ENCODE assay signal across 22 cellular contexts in the genomic region with DNA sequence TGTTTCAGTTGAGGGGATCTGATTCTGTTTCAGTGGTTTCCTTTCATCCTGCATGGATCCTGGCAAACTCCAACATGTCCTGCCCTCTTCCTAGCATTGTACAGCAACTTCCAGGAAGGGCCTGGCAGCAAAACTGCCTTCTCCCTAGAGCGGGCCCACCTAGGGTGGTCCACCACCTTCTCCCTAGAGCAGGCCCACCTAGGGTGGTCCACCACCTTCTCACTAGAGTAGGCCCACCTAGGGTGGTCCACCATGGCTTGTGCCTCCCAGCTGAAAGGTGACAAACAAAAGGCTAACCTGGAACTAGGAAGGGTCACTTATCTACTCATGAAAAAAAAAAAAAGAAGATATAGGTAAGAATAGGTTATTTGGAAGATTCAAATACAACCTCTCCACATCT.
DNase-seq lines count a peak whose midpoint lies in the region; ATAC-seq and TF ChIP-seq lines count a peak whose summit lies in the region.
"Had no signal": no experiment of that assay in that cellular context is flagged by ENCODE, and none has a peak within 500 bp of the region (broad histone marks: within the 10 kb centered on the region; RNA-seq: fewer than 3 reads in every experiment).

No MANE protein-coding gene starts in this region.

- TF ChIP-seq POLR2A in sigmoid colon (IDR thresholded peaks at IDR 0.05): no peak
- no peak for TF ChIP-seq POLR2A in uterus (IDR thresholded peaks at IDR 0.05)

- no peak overlapping the region for H3K27ac ChIP-seq in right atrium auricular region
- H3K27ac ChIP-seq in mesendoderm (ENCODE audit: low read depth, low read length): no peak overlapping the region
- H3K27ac ChIP-seq in trophoblast cell (ENCODE audit: low read depth, low read length): no peak overlapping the region
- no peak overlapping the region for H3K27ac ChIP-seq in sigmoid colon
- no peak overlapping the region for H3K27ac ChIP-seq in uterus
- H3K27ac ChIP-seq: 22Rv1, A549, BLaER1 had no signal

- intact Hi-C loops in Right ventricle myocardium superior (cut with DNase I) (no loop called here), sigmoid colon (cut with DNase I) (no loop called here), uterus (cut with DNase I; ENCODE audit: low total_unique reads) (no loop called here)

- H3K4me3 ChIP-seq in right atrium auricular region: no peak overlapping the region
- H3K4me3 ChIP-seq in mesendoderm (ENCODE audit: low read length): no peak overlapping the region
- H3K4me3 ChIP-seq in trophoblast cell (ENCODE audit: low read depth, low read length): no peak overlapping the region
- no peak overlapping the region for H3K4me3 ChIP-seq in sigmoid colon
- no peak overlapping the region for H3K4me3 ChIP-seq in uterus
- H3K4me3 ChIP-seq: A549, BLaER1, GM12878 had no signal

- H4K12ac ChIP-seq in trophoblast cell (ENCODE audit: low read depth, low read length): no peak overlapping the region

- H2BK120ac ChIP-seq in mesendoderm (ENCODE audit: low read depth, low read length) (no peak overlapping the region), trophoblast cell (ENCODE audit: insufficient read depth, low read length, poor library complexity) (no peak overlapping the region)

- H3K79me2 ChIP-seq in mesendoderm (ENCODE audit: control insufficient read depth, insufficient read depth, low read length) (no peaks in the 10 kb centered on the region), trophoblast cell (ENCODE audit: control insufficient read depth, insufficient read depth, low read length, poor library complexity) (no peaks in the 10 kb centered on the region)

- H3K36me3 ChIP-seq in right atrium auricular region: no peaks in the 10 kb centered on the region
- H3K36me3 ChIP-seq in mesendoderm (ENCODE audit: control insufficient read depth, insufficient read depth, low read length): no peaks in the 10 kb centered on the region
- no peaks in the 10 kb centered on the region for H3K36me3 ChIP-seq in trophoblast cell (ENCODE audit: control insufficient read depth in 1 of 2, insufficient read depth in 2 of 2, low read length in 2 of 2)
- H3K36me3 ChIP-seq in sigmoid colon: no peaks in the 10 kb centered on the region
- no peaks in the 10 kb centered on the region for H3K36me3 ChIP-seq in uterus
- H3K36me3 ChIP-seq: BE2C, BLaER1 had no signal

- H3K4me2 ChIP-seq in mesendoderm (ENCODE audit: low read length) (no peak overlapping the region), trophoblast cell (ENCODE audit: low read length) (no peak overlapping the region)
- H3K4me2 ChIP-seq: A549, BLaER1 had no signal

- H3K9ac ChIP-seq in mesendoderm (ENCODE audit: low read length): no peak overlapping the region
- H3K9ac ChIP-seq in trophoblast cell (ENCODE audit: low read length): no peak overlapping the region
- H3K9ac ChIP-seq: BLaER1 had no signal

- DNase-seq in right atrium auricular region (ENCODE audit: low spot score) (peak; percentile 52), Right ventricle myocardium superior (no peak), mesendoderm (no peak), trophoblast cell (no peak), sigmoid colon (no peak), uterus (no peak)
- DNase-seq: BE2C; CD4-positive, alpha-beta memory T cell; CD4-positive, CD25-positive, alpha-beta regulatory T cell; CD8-positive, alpha-beta memory T cell; COR-L47; DMS 273 treated with DMSO at 0.1 percent for 48 hours; DMS153; DMS53; DMS79; DND-41; EL; GDM1 had no signal

- ATAC-seq in Right ventricle myocardium superior (ENCODE audit: poor library complexity): no peak
- ATAC-seq: A549, GM12878 had no signal

- TF ChIP-seq CTCF in right atrium auricular region (IDR thresholded peaks at IDR 0.05): no peak
- no peak for TF ChIP-seq CTCF in sigmoid colon (IDR thresholded peaks at IDR 0.05)
- TF ChIP-seq CTCF in uterus (IDR thresholded peaks at IDR 0.05): no peak

- WGBS in mesendoderm (ENCODE audit: extremely low coverage, insufficient coverage, low lambda C conversion rate): no CpG with 5 or more reads among the region's 1 CpG
- WGBS in trophoblast cell (ENCODE audit: extremely low coverage, insufficient coverage, insufficient read length): no CpG with 5 or more reads among the region's 1 CpG
- WGBS in sigmoid colon, 2 donors: 66 to 97% methylated on average over 1 of the region's 1 CpG

- no peak overlapping the region for H2BK15ac ChIP-seq in mesendoderm (replicated peaks; ENCODE audit: low read depth)

- H3K79me1 ChIP-seq in mesendoderm (ENCODE audit: low read length) (no peaks in the 10 kb centered on the region), trophoblast cell (ENCODE audit: low read length) (peaks cover 4% of the 10 kb centered on the region)

- no peaks in the 10 kb centered on the region for H3K9me3 ChIP-seq in right atrium auricular region
- H3K9me3 ChIP-seq in trophoblast cell (ENCODE audit: insufficient read depth, low read depth, low read length): no peaks in the 10 kb centered on the region
- H3K9me3 ChIP-seq in sigmoid colon: no peaks in the 10 kb centered on the region
- no peaks in the 10 kb centered on the region for H3K9me3 ChIP-seq in uterus
- H3K9me3 ChIP-seq: A549, BE2C, BLaER1 had no signal

- peak overlapping the region; percentile 28 for H3K14ac ChIP-seq in trophoblast cell (ENCODE audit: low read length)

- no peak overlapping the region for H4K91ac ChIP-seq in trophoblast cell (ENCODE audit: low read depth, low read length)

- H4K8ac ChIP-seq in mesendoderm (ENCODE audit: low read depth, low read length) (no peak overlapping the region), trophoblast cell (ENCODE audit: low read depth, low read length) (no peak overlapping the region)

- no peak overlapping the region for H4K5ac ChIP-seq in mesendoderm (ENCODE audit: low read length)

- no peaks in the 10 kb centered on the region for H3K27me3 ChIP-seq in right atrium auricular region
- no peaks in the 10 kb centered on the region for H3K27me3 ChIP-seq in mesendoderm (ENCODE audit: insufficient read depth, low read length, poor library complexity)
- H3K27me3 ChIP-seq in trophoblast cell (ENCODE audit: insufficient read depth, low read length): no peaks in the 10 kb centered on the region
- H3K27me3 ChIP-seq in sigmoid colon: no peaks in the 10 kb centered on the region
- no peaks in the 10 kb centered on the region for H3K27me3 ChIP-seq in uterus
- H3K27me3 ChIP-seq: BE2C, BLaER1 had no signal

- H2BK12ac ChIP-seq in trophoblast cell (ENCODE audit: low read length): peak overlapping the region; percentile 31

- H3K23ac ChIP-seq in mesendoderm (ENCODE audit: low read length) (no peak overlapping the region), trophoblast cell (ENCODE audit: low read length) (no peak overlapping the region)

- H3K4ac ChIP-seq in mesendoderm (ENCODE audit: low read depth, low read length): peak overlapping the region; percentile 18
- H3K4ac ChIP-seq in trophoblast cell (ENCODE audit: low read depth, low read length): no peak overlapping the region

- H2BK5ac ChIP-seq in mesendoderm (ENCODE audit: low read length): peak overlapping the region; percentile 3
- no peak overlapping the region for H2BK5ac ChIP-seq in trophoblast cell (ENCODE audit: low read depth, low read length, poor library complexity)

- no peak overlapping the region for H2AFZ ChIP-seq in trophoblast cell (ENCODE audit: insufficient read depth, low read length, poor library complexity)

- H3K56ac ChIP-seq in mesendoderm (ENCODE audit: low read length): no peak overlapping the region

- peak overlapping the region; percentile 32 for H3K18ac ChIP-seq in mesendoderm (ENCODE audit: low read length)
- no peak overlapping the region for H3K18ac ChIP-seq in trophoblast cell (ENCODE audit: low read length)

- H3K4me1 ChIP-seq in right atrium auricular region (no peaks in the 10 kb centered on the region), mesendoderm (ENCODE audit: control insufficient read depth, low read depth, low read length) (peaks cover 27% of the 10 kb centered on the region), trophoblast cell (ENCODE audit: control insufficient read depth in 1 of 2, insufficient read depth in 2 of 2, low read length in 2 of 2) (peaks cover 22 to 26% of the 10 kb centered on the region in 2 experiments), sigmoid colon (no peaks in the 10 kb centered on the region), uterus (no peaks in the 10 kb centered on the region)
- H3K4me1 ChIP-seq: A549, BE2C, BLaER1 had no signal

- no peak overlapping the region for H2AK5ac ChIP-seq in mesendoderm (ENCODE audit: low read length)
- no peak overlapping the region for H2AK5ac ChIP-seq in trophoblast cell (ENCODE audit: low read length)

- TF ChIP-seq EP300 in sigmoid colon (IDR thresholded peaks at IDR 0.05): no peak
